In genomic region chr19:10402441-10403038, GRCh38 we compare ENCODE assay signal across 8 cellular contexts. TPM values are rescaled to one million over a fixed set of nuclear protein-coding genes. Genes with fewer than 3 reads are reported as not detected.
DNase-seq lines count a peak whose midpoint lies in the region; ATAC-seq and TF ChIP-seq lines count a peak whose summit lies in the region.

No MANE protein-coding gene starts in this region.

- H3K9me3 ChIP-seq in A673 (ENCODE audit: low read depth, low read length, poor library complexity, severe bottlenecking) (no peaks in the 10 kb centered on the region), HEK293 (ENCODE audit: control insufficient read depth, insufficient read depth, low read depth, low read length) (no peaks in the 10 kb centered on the region)

- peak overlapping the region; percentile 72 for H3K4me3 ChIP-seq in A673 (ENCODE audit: low read depth, low read length, poor library complexity, severe bottlenecking)
- H3K4me3 ChIP-seq in HEK293 (ENCODE audit: low read depth, low read length) = peak overlapping the region; percentile 99
- peak overlapping the region; percentile 98 for H3K4me3 ChIP-seq in iPS-11a (ENCODE audit: low read depth, low read length)

- POLR2A ChIA-PET in A673 (lab: Charles Lee; ENCODE audit: low non-redundant PET) = interaction anchor here (0.7 kb wide), 1 partner anchor 237 kb away, joined by 4 read pairs; no protein-coding TSS in a partner anchor
- POLR2A ChIA-PET in HEK293 (lab: Yijun Ruan, JAX) = interaction anchor here (0.9 to 3.3 kb wide), 3 partner anchors 22 to 208 kb away, joined by 3 to 9 read pairs (median 4); partner anchors contain the start of genes DNMT1 and TYK2

- H3K27me3 ChIP-seq in A673 (replicated peaks; ENCODE audit: insufficient read depth, low read depth, low read length, poor library complexity) = no peaks in the 10 kb centered on the region

- H3K36me3 ChIP-seq in A673 (ENCODE audit: insufficient read depth, low read length, poor library complexity, severe bottlenecking) (peaks cover 14% of the 10 kb centered on the region), HEK293 (ENCODE audit: control insufficient read depth in 2 of 2, insufficient read depth in 1 of 2, low read length in 2 of 2) (peaks cover 0 to 36% of the 10 kb centered on the region in 2 experiments; a peak in 2 of 3 replicates)

- no peaks in the 10 kb centered on the region for H3K27me3 Mint-ChIP-seq in stimulated activated naive B cell treated with anti-CD40 and anti-IgM and Interleukin-4, amounts not matched to agents 10 μg/mL and 1 μg/mL and 100 μg/mL, for 72 hours

- DNase-seq in A673 (ENCODE audit: low spot score) = peak; percentile 82
- DNase-seq in activated naive CD4-positive, alpha-beta T cell treated with anti-CD3 and anti-CD28 coated beads, Interleukin-2, amount 50 U/mL, for 72 hours (ENCODE audit: low spot score in 2 of 2) = no peak
- no peak for DNase-seq in stimulated activated naive B cell treated with anti-CD40 and anti-IgM and Interleukin-4, amounts not matched to agents 10 μg/mL and 1 μg/mL and 100 μg/mL, for 72 hours
- no peak for DNase-seq in DMS153 treated with DMSO at 0.1 percent for 48 hours (lab: John Stamatoyannopoulos, UW; ENCODE audit: unreplicated experiment)

- no TSS peak for BruUV-seq in A673 (replicated peaks; lab: Mats Ljungman, UMichigan)

- H3K27ac ChIP-seq in A673 (ENCODE audit: low read depth, low read length, poor library complexity, severe bottlenecking) (peak overlapping the region; percentile 89), HEK293 (ENCODE audit: extremely low read depth, low read depth, low read length) (peak overlapping the region; percentile 73)

- H3K36me3 Mint-ChIP-seq in activated naive CD4-positive, alpha-beta T cell treated with anti-CD3 and anti-CD28 coated beads, Interleukin-2, amount 50 U/mL, for 72 hours = peaks cover 21 to 24% of the 10 kb centered on the region in 2 donors
- H3K36me3 Mint-ChIP-seq in stimulated activated naive B cell treated with anti-CD40 and anti-IgM and Interleukin-4, amounts not matched to agents 10 μg/mL and 1 μg/mL and 100 μg/mL, for 72 hours = peaks cover 21 to 27% of the 10 kb centered on the region in 2 donors

- H3K4me1 ChIP-seq in A673 (ENCODE audit: insufficient read depth, low read length, poor library complexity, severe bottlenecking) (peaks cover 15% of the 10 kb centered on the region), HEK293 (ENCODE audit: control insufficient read depth, insufficient read depth, low read length) (peaks cover 8% of the 10 kb centered on the region)

- peak overlapping the region; percentile 98 to 99 for H3K4me3 Mint-ChIP-seq in stimulated activated naive B cell treated with anti-CD40 and anti-IgM and Interleukin-4, amounts not matched to agents 10 μg/mL and 1 μg/mL and 100 μg/mL, for 72 hours

- CTCF ChIA-PET in A673 (lab: Charles Lee) = interaction anchor here (5.6 kb wide), 1 partner anchor 15 kb away, joined by 34 read pairs; no protein-coding TSS in a partner anchor
- CTCF ChIA-PET in HEK293 (lab: Yijun Ruan, JAX) = interaction anchor here (0.7 to 10.5 kb wide), 8 partner anchors 8 to 243 kb away, joined by 3 to 193 read pairs (median 4); partner anchors contain the start of gene PDE4A

- ATAC-seq in activated naive CD4-positive, alpha-beta T cell treated with anti-CD3 and anti-CD28 coated beads, Interleukin-2, amount 50 U/mL, for 72 hours = no peak
- ATAC-seq in stimulated activated naive B cell treated with anti-CD40 and anti-IgM and Interleukin-4, amounts not matched to agents 10 μg/mL and 1 μg/mL and 100 μg/mL, for 72 hours (replicated peaks) = no peak
- ATAC-seq in GM18502 (IDR thresholded peaks at IDR 0.05; ENCODE audit: poor library complexity, unreplicated experiment) (no peak), GM19324 (IDR thresholded peaks at IDR 0.05; ENCODE audit: low FRiP score, unreplicated experiment) (no peak)

- TF ChIP-seq CTCF in A673 (conservative IDR thresholded peaks at IDR 0.05; ENCODE audit: low read depth, low read length) (no peak), HEK293 (tag by site-specific recombination; IDR thresholded peaks at IDR 0.05) (no peak)

- H3K9me3 Mint-ChIP-seq in activated naive CD4-positive, alpha-beta T cell treated with anti-CD3 and anti-CD28 coated beads, Interleukin-2, amount 50 U/mL, for 72 hours = no peaks in the 10 kb centered on the region
- H3K9me3 Mint-ChIP-seq in stimulated activated naive B cell treated with anti-CD40 and anti-IgM and Interleukin-4, amounts not matched to agents 10 μg/mL and 1 μg/mL and 100 μg/mL, for 72 hours = no peaks in the 10 kb centered on the region

- H3K27ac Mint-ChIP-seq in activated naive CD4-positive, alpha-beta T cell treated with anti-CD3 and anti-CD28 coated beads, Interleukin-2, amount 50 U/mL, for 72 hours = peak overlapping the region; percentile 96
- peak overlapping the region; percentile 99 for H3K27ac Mint-ChIP-seq in stimulated activated naive B cell treated with anti-CD40 and anti-IgM and Interleukin-4, amounts not matched to agents 10 μg/mL and 1 μg/mL and 100 μg/mL, for 72 hours

- intact Hi-C loops in A673 (cut with micrococcal nuclease; ENCODE audit: unreplicated experiment) = loop anchor here (10.0 kb wide), 1 partner anchor 252 kb away; the partner anchor contains the start of gene ILF3

- peaks cover 49 to 88% of the 10 kb centered on the region in 2 donors for H3K4me1 Mint-ChIP-seq in stimulated activated naive B cell treated with anti-CD40 and anti-IgM and Interleukin-4, amounts not matched to agents 10 μg/mL and 1 μg/mL and 100 μg/mL, for 72 hours

TF ChIP-seq in HEK293, 187 proteins besides CTCF, POLR2A, EP300 and RAD21 (continues in another document):
- TF ChIP-seq ZNF585B (tag by site-specific recombination; IDR thresholded peaks at IDR 0.05) (no peak), ZNF423 (tag by site-specific recombination; IDR thresholded peaks at IDR 0.05) (no peak), ZIC2 (tag by site-specific recombination; IDR thresholded peaks at IDR 0.05) (no peak), SP3 (tag by site-specific recombination; IDR thresholded peaks at IDR 0.05) (peak; percentile 16; the same call in 1 of the 2 replicates), ZNF341 (tag by site-specific recombination; IDR thresholded peaks at IDR 0.05; ENCODE audit: low read depth) (no peak), ZBTB1 (tag by site-specific recombination; IDR thresholded peaks at IDR 0.05) (no peak), ATF2 (tag by site-specific recombination; IDR thresholded peaks at IDR 0.05; ENCODE audit: low read depth) (no peak), IKZF3 (tag by site-specific recombination; IDR thresholded peaks at IDR 0.05) (peak; percentile 78), PRDM4 (tag by site-specific recombination; IDR thresholded peaks at IDR 0.05) (no peak), ZNF843 (tag by site-specific recombination; IDR thresholded peaks at IDR 0.05) (no peak), ZFP37 (tag by site-specific recombination; IDR thresholded peaks at IDR 0.05) (no peak), SCRT1 (tag by site-specific recombination; IDR thresholded peaks at IDR 0.05; ENCODE audit: borderline replicate concordance) (no peak), ZBTB26 (tag by site-specific recombination; optimal IDR thresholded peaks at IDR 0.05) (no peak), SP7 (tag by site-specific recombination; IDR thresholded peaks at IDR 0.05) (0 out of 2 replicates have a peak, but pooled peaks have one; percentile 9)

RNA-seq across cellular contexts. Expression of gene CDC37, which starts 0.8 kb away (rescaled TPM):
- 272 and 288 TPM in 2 replicates for total RNA-seq in A673 (2021)
- total RNA-seq in activated naive CD4-positive, alpha-beta T cell treated with anti-CD3 and anti-CD28 coated beads, Interleukin-2, amount 50 U/mL, for 72 hours = 100 to 1,000 TPM; 140 to 188 TPM

RNA-seq across cellular contexts. Expression of gene PDE4A, which starts 17.8 kb away (rescaled TPM):
- 32.5 and 40.1 TPM in 2 replicates for total RNA-seq in A673 (2021)
- 1 to 10 TPM; 2.7 to 5.0 TPM for total RNA-seq in activated naive CD4-positive, alpha-beta T cell treated with anti-CD3 and anti-CD28 coated beads, Interleukin-2, amount 50 U/mL, for 72 hours

RNA-seq across cellular contexts. Expression of gene TYK2, which starts 22.2 kb away (rescaled TPM):
- 118 and 121 TPM in 2 replicates for total RNA-seq in A673 (2021)
- total RNA-seq in activated naive CD4-positive, alpha-beta T cell treated with anti-CD3 and anti-CD28 coated beads, Interleukin-2, amount 50 U/mL, for 72 hours = 100 to 1,000 TPM; 164 to 232 TPM
